In genomic region chr10:112361951-112362770, GRCh38 we compare ENCODE assay signal across 10 cellular contexts. TPM values are rescaled to one million over a fixed set of nuclear protein-coding genes. Genes with fewer than 3 reads are reported as not detected.
DNase-seq lines count a peak whose midpoint lies in the region; ATAC-seq and TF ChIP-seq lines count a peak whose summit lies in the region.
"Had no signal": no experiment of that assay in that cellular context is flagged by ENCODE, and none has a peak within 500 bp of the region (broad histone marks: within the 10 kb centered on the region; RNA-seq: fewer than 3 reads in every experiment).

No MANE protein-coding gene starts in this region.

- CTCF ChIA-PET in CD8-positive, alpha-beta T cell (lab: Charles Lee) = no interaction called here

- H3K9me3 Mint-ChIP-seq in CD8-positive, alpha-beta T cell = no peaks in the 10 kb centered on the region
- H3K9me3 Mint-ChIP-seq: activated CD4-positive, alpha-beta memory T cell treated with anti-CD3 and anti-CD28 coated beads, Interleukin-2, amount 10 ng/mL, durations not matched to agents 7 days and 5 days had no signal

- H3K9me3 ChIP-seq in colonic mucosa (no peaks in the 10 kb centered on the region), thoracic aorta (no peaks in the 10 kb centered on the region)
- H3K9me3 ChIP-seq in CD8-positive, alpha-beta T cell (ENCODE audit: low read length) = no peaks in the 10 kb centered on the region

- no peak overlapping the region for H3K27ac Mint-ChIP-seq in CD8-positive, alpha-beta T cell
- H3K27ac Mint-ChIP-seq: activated CD4-positive, alpha-beta memory T cell treated with anti-CD3 and anti-CD28 coated beads, Interleukin-2, amount 10 ng/mL, durations not matched to agents 7 days and 5 days had no signal

- H3K27me3 ChIP-seq in colonic mucosa (no peaks in the 10 kb centered on the region), thoracic aorta (replicated peaks; ENCODE audit: insufficient read depth) (no peaks in the 10 kb centered on the region)
- H3K27me3 ChIP-seq in CD8-positive, alpha-beta T cell (ENCODE audit: insufficient read depth, low read length) = no peaks in the 10 kb centered on the region

- H3K9ac ChIP-seq in colonic mucosa (ENCODE audit: low read depth in 2 of 2, low read length in 2 of 2) = peak overlapping the region; percentile 36 to 80

- peaks cover 12% of the 10 kb centered on the region for H3K4me1 ChIP-seq in colonic mucosa
- H3K4me1 ChIP-seq in thoracic aorta (ENCODE audit: control insufficient read depth in 1 of 2, low read depth in 2 of 2) = peaks cover 21 to 40% of the 10 kb centered on the region in 2 donors
- no peaks in the 10 kb centered on the region for H3K4me1 ChIP-seq in CD8-positive, alpha-beta T cell (ENCODE audit: insufficient read depth, low read length)

- H3K36me3 ChIP-seq in colonic mucosa = no peaks in the 10 kb centered on the region
- H3K36me3 ChIP-seq in thoracic aorta = no peaks in the 10 kb centered on the region
- H3K36me3 ChIP-seq in CD8-positive, alpha-beta T cell (ENCODE audit: insufficient read depth, low read length) = no peaks in the 10 kb centered on the region

- H3K27ac ChIP-seq in colonic mucosa (peak overlapping the region; percentile 80), thoracic aorta (peak overlapping the region; percentile 72 to 83)
- no peak overlapping the region for H3K27ac ChIP-seq in CD8-positive, alpha-beta T cell (ENCODE audit: low read depth, low read length)

- no peak overlapping the region for H3K4me3 Mint-ChIP-seq in CD8-positive, alpha-beta T cell
- H3K4me3 Mint-ChIP-seq: activated CD4-positive, alpha-beta memory T cell treated with anti-CD3 and anti-CD28 coated beads, Interleukin-2, amount 10 ng/mL, durations not matched to agents 7 days and 5 days had no signal

- TF ChIP-seq CTCF in HFF-Myc (IDR thresholded peaks at IDR 0.05; ENCODE audit: low read depth, low read length, missing control alignments) (no peak), colonic mucosa (IDR thresholded peaks at IDR 0.05) (no peak), thoracic aorta (IDR thresholded peaks at IDR 0.05) (no peak)
- TF ChIP-seq CTCF in CD8-positive, alpha-beta T cell (IDR thresholded peaks at IDR 0.05) = no peak

- no peaks in the 10 kb centered on the region for H3K36me3 Mint-ChIP-seq in CD8-positive, alpha-beta T cell

- peaks cover 3% of the 10 kb centered on the region for H3K4me1 Mint-ChIP-seq in CD8-positive, alpha-beta T cell (ENCODE audit: low read depth)
- H3K4me1 Mint-ChIP-seq: activated CD4-positive, alpha-beta memory T cell treated with anti-CD3 and anti-CD28 coated beads, Interleukin-2, amount 10 ng/mL, durations not matched to agents 7 days and 5 days had no signal

- ATAC-seq in thoracic aorta (ENCODE audit: insufficient number of reproducible peaks, low FRiP score, low read depth) (peak; percentile 59), GM21423 (IDR thresholded peaks at IDR 0.05; ENCODE audit: unreplicated experiment) (no peak)
- ATAC-seq in CD8-positive, alpha-beta T cell = no peak
- ATAC-seq: GM12878 had no signal

- intact Hi-C loops in colonic mucosa (cut with DNase I) = no loop called here
- intact Hi-C loops in CD8-positive, alpha-beta T cell (cut with DNase I, micrococcal nuclease) = no loop called here

- H3K27me3 Mint-ChIP-seq in CD8-positive, alpha-beta T cell (ENCODE audit: low read depth) = no peaks in the 10 kb centered on the region
- H3K27me3 Mint-ChIP-seq: activated CD4-positive, alpha-beta memory T cell treated with anti-CD3 and anti-CD28 coated beads, Interleukin-2, amount 10 ng/mL, durations not matched to agents 7 days and 5 days had no signal

- DNase-seq in HFF-Myc (ENCODE audit: extremely low read depth, low read depth) (peak; percentile 40), colonic mucosa (peak; percentile 79), left kidney (ENCODE audit: low read depth, low spot score) (peak; percentile 86), thoracic aorta (ENCODE audit: low spot score) (peak; percentile 70), NK-92 (lab: John Stamatoyannopoulos, UW; ENCODE audit: unreplicated experiment) (no peak)
- DNase-seq in CD8-positive, alpha-beta T cell = no peak
- no peak for DNase-seq in stimulated activated naive CD4-positive, alpha-beta T cell treated with Interleukin-2 at 50 U/mL for 16 hours (lab: John Stamatoyannopoulos, UW)
- DNase-seq: activated CD4-positive, alpha-beta memory T cell treated with anti-CD3 and anti-CD28 coated beads, Interleukin-2, amount 10 ng/mL, durations not matched to agents 7 days and 5 days had no signal

- H3K4me3 ChIP-seq in HFF-Myc (replicated peaks; ENCODE audit: low read depth, low read length) = no peak overlapping the region
- no peak overlapping the region for H3K4me3 ChIP-seq in colonic mucosa
- H3K4me3 ChIP-seq in thoracic aorta = peak overlapping the region; percentile 40
- H3K4me3 ChIP-seq in CD8-positive, alpha-beta T cell (ENCODE audit: low read depth, low read length) = no peak overlapping the region
- H3K4me3 ChIP-seq: GM12878 had no signal

- POLR2A ChIA-PET in CD8-positive, alpha-beta T cell (lab: Charles Lee) = no interaction called here

RNA-seq across cellular contexts. Expression of gene ACSL5, which starts 11.8 kb away (rescaled TPM):
- total RNA-seq in colonic mucosa (100 to 1,000 TPM; 208 to 218 TPM), thoracic aorta (10 to 100 TPM; 13.9 to 16.7 TPM)
- 10 to 100 TPM in 1 of 2 experiments, 1 to 10 TPM in 1; 9.0 to 11.6 TPM for total RNA-seq in CD8-positive, alpha-beta T cell

Comparison
In these comparisons a context has a peak if more than half of its experiments do, and no peak if none do; other contexts are left out.
1. DNase-seq: peak in HFF-Myc (single experiment), colonic mucosa (single experiment), left kidney (single experiment) and thoracic aorta (single experiment); none in NK-92 (single experiment), CD8-positive, alpha-beta T cell (0 of 7) and stimulated activated naive CD4-positive, alpha-beta T cell treated with Interleukin-2 at 50 U/mL for 16 hours (single experiment).
2. RNA of gene ACSL5, which starts 11.8 kb away (total RNA-seq): 208 to 218 TPM in colonic mucosa; 13.9 to 16.7 TPM in thoracic aorta and 9.0 to 11.6 TPM in CD8-positive, alpha-beta T cell; every median in the first group is over 10 times any median in the second.